8 cellular contexts compared by ENCODE assay signal in genomic region chr19:45994456-45994988, GRCh38. TPM values are rescaled to one million over a fixed set of nuclear protein-coding genes. Genes with fewer than 3 reads are reported as not detected.
DNase-seq lines count a peak whose midpoint lies in the region; ATAC-seq and TF ChIP-seq lines count a peak whose summit lies in the region.

No MANE protein-coding gene starts in this region.

- H3K4me1 Mint-ChIP-seq in activated CD4-positive, alpha-beta memory T cell treated with anti-CD3 and anti-CD28 coated beads, Interleukin-2, amount 10 ng/mL, durations not matched to agents 7 days and 5 days = peaks cover 13% of the 10 kb centered on the region

- CTCF ChIA-PET in activated CD4-positive, alpha-beta memory T cell treated with anti-CD3 and anti-CD28 coated beads, Interleukin-2, amount 10 ng/mL, durations not matched to agents 7 days and 5 days (lab: Charles Lee) = interaction anchor here (0.6 to 2.4 kb wide), 9 partner anchors 8 to 657 kb away, joined by 3 to 9 read pairs (median 3); partner anchors contain the start of gene MYPOP

- H3K36me3 ChIP-seq in BE2C = no peaks in the 10 kb centered on the region
- no peaks in the 10 kb centered on the region for H3K36me3 ChIP-seq in breast epithelium
- peaks cover 4% of the 10 kb centered on the region for H3K36me3 ChIP-seq in mucosa of descending colon (ENCODE audit: low read depth)

- DNase-seq in BE2C = no peak
- no peak for DNase-seq in breast epithelium (ENCODE audit: low spot score in 2 of 2)
- DNase-seq in mucosa of descending colon = peak in 1 of 3 donors; percentile 25
- DNase-seq in COLO829 (ENCODE audit: low spot score) = no peak
- no peak for DNase-seq in activated CD4-positive, alpha-beta memory T cell treated with anti-CD3 and anti-CD28 coated beads, Interleukin-2, amount 10 ng/mL, durations not matched to agents 7 days and 5 days
- no peak for DNase-seq in T1000 (lab: John Stamatoyannopoulos, UW)
- DNase-seq in DMS 273 (lab: John Stamatoyannopoulos, UW; ENCODE audit: unreplicated experiment) = no peak

- peak; percentile 4 for ATAC-seq in HG02981 (IDR thresholded peaks at IDR 0.05; ENCODE audit: unreplicated experiment)
- peak; percentile 0 for ATAC-seq in mucosa of descending colon

- TF ChIP-seq POLR2A in breast epithelium (IDR thresholded peaks at IDR 0.05) = no peak

- no peak overlapping the region for H3K27ac ChIP-seq in breast epithelium

- no peak overlapping the region for H3K4me3 Mint-ChIP-seq in activated CD4-positive, alpha-beta memory T cell treated with anti-CD3 and anti-CD28 coated beads, Interleukin-2, amount 10 ng/mL, durations not matched to agents 7 days and 5 days

- no peaks in the 10 kb centered on the region for H3K9me3 Mint-ChIP-seq in activated CD4-positive, alpha-beta memory T cell treated with anti-CD3 and anti-CD28 coated beads, Interleukin-2, amount 10 ng/mL, durations not matched to agents 7 days and 5 days

- H3K36me3 Mint-ChIP-seq in activated CD4-positive, alpha-beta memory T cell treated with anti-CD3 and anti-CD28 coated beads, Interleukin-2, amount 10 ng/mL, durations not matched to agents 7 days and 5 days (ENCODE audit: low read depth) = peaks cover 11% of the 10 kb centered on the region

- TF ChIP-seq CTCF in BE2C (IDR thresholded peaks at IDR 0.05; ENCODE audit: low read depth, low read length) (no peak), breast epithelium (IDR thresholded peaks at IDR 0.05) (no peak), mucosa of descending colon (IDR thresholded peaks at IDR 0.05) (no peak)

- no peaks in the 10 kb centered on the region for H3K9me3 ChIP-seq in BE2C
- no peaks in the 10 kb centered on the region for H3K9me3 ChIP-seq in breast epithelium
- no peaks in the 10 kb centered on the region for H3K9me3 ChIP-seq in mucosa of descending colon

- peaks cover 8% of the 10 kb centered on the region for H3K27me3 Mint-ChIP-seq in activated CD4-positive, alpha-beta memory T cell treated with anti-CD3 and anti-CD28 coated beads, Interleukin-2, amount 10 ng/mL, durations not matched to agents 7 days and 5 days

- H3K27ac Mint-ChIP-seq in activated CD4-positive, alpha-beta memory T cell treated with anti-CD3 and anti-CD28 coated beads, Interleukin-2, amount 10 ng/mL, durations not matched to agents 7 days and 5 days = no peak overlapping the region

- H3K4me3 ChIP-seq in BE2C (ENCODE audit: low read depth, low read length) = peak overlapping the region; percentile 71
- peak overlapping the region; percentile 70 to 75 (median 73) for H3K4me3 ChIP-seq in breast epithelium
- peak overlapping the region; percentile 54 for H3K4me3 ChIP-seq in mucosa of descending colon

- intact Hi-C loops in breast epithelium (cut with DNase I; ENCODE audit: low total_unique reads) (no loop called here), mucosa of descending colon (cut with DNase I, micrococcal nuclease) (no loop called here)

- H3K27me3 ChIP-seq in BE2C (no peaks in the 10 kb centered on the region), breast epithelium (peaks cover 0 to 4% of the 10 kb centered on the region in 2 donors)

- POLR2A ChIA-PET in activated CD4-positive, alpha-beta memory T cell treated with anti-CD3 and anti-CD28 coated beads, Interleukin-2, amount 10 ng/mL, durations not matched to agents 7 days and 5 days (lab: Charles Lee) = interaction anchor here (0.6 to 2.0 kb wide), 6 partner anchors 41 to 132 kb away, joined by 3 to 16 read pairs (median 6); partner anchors contain the start of genes IRF2BP1, MYPOP and SYMPK

- H3K4me1 ChIP-seq in BE2C (peaks cover 1% of the 10 kb centered on the region; the same call in 1 of the 2 replicates), breast epithelium (peaks cover 0 to 5% of the 10 kb centered on the region in 2 donors), mucosa of descending colon (ENCODE audit: low read depth) (peaks cover 10% of the 10 kb centered on the region)

RNA-seq across cellular contexts. Expression of gene CCDC61, which starts 0.7 kb away (rescaled TPM):
- 8.9 TPM for polyA plus RNA-seq in BE2C (2012; ENCODE audit: insufficient read depth, insufficient read length, low read depth)
- total RNA-seq in breast epithelium (1 to 10 TPM; 7.0 to 8.8 (median 8.3) TPM), mucosa of descending colon (10 to 100 TPM; 16.5 to 25.0 (median 17.6) TPM)
- 10 to 100 TPM; 24.3 to 24.7 TPM for total RNA-seq in activated CD4-positive, alpha-beta memory T cell treated with anti-CD3 and anti-CD28 coated beads, Interleukin-2, amount 10 ng/mL, durations not matched to agents 7 days and 5 days

RNA-seq across cellular contexts. Expression of gene NOVA2, which starts 20.9 kb away (rescaled TPM):
- polyA plus RNA-seq in BE2C (2012; ENCODE audit: insufficient read depth, insufficient read length, low read depth) = 14.7 TPM
- 1 to 10 TPM in 2 of 3 donors, under 1 TPM in 1; 0.59 to 3.6 (median 1.1) TPM for total RNA-seq in breast epithelium
- total RNA-seq in mucosa of descending colon = 1 to 10 TPM in 2 of 3 donors, under 1 TPM in 1; 0.55 to 3.0 (median 1.3) TPM
- under 1 TPM; 0.15 to 0.30 TPM for total RNA-seq in activated CD4-positive, alpha-beta memory T cell treated with anti-CD3 and anti-CD28 coated beads, Interleukin-2, amount 10 ng/mL, durations not matched to agents 7 days and 5 days

RNA-seq across cellular contexts. Expression of gene PGLYRP1, which starts 28.3 kb away (rescaled TPM):
- not detected for polyA plus RNA-seq in BE2C (2012; ENCODE audit: insufficient read depth, insufficient read length, low read depth)
- total RNA-seq in breast epithelium = not detected
- not detected for total RNA-seq in mucosa of descending colon
- total RNA-seq in activated CD4-positive, alpha-beta memory T cell treated with anti-CD3 and anti-CD28 coated beads, Interleukin-2, amount 10 ng/mL, durations not matched to agents 7 days and 5 days = not detected

RNA-seq across cellular contexts. Expression of gene IGFL4, which starts 46.3 kb away (rescaled TPM):
- polyA plus RNA-seq in BE2C (2012; ENCODE audit: insufficient read depth, insufficient read length, low read depth) = not detected
- total RNA-seq in breast epithelium (not detected), mucosa of descending colon (not detected)
- total RNA-seq in activated CD4-positive, alpha-beta memory T cell treated with anti-CD3 and anti-CD28 coated beads, Interleukin-2, amount 10 ng/mL, durations not matched to agents 7 days and 5 days = not detected
